ENCODE assay signal across 1 cellular context in the genomic region with DNA sequence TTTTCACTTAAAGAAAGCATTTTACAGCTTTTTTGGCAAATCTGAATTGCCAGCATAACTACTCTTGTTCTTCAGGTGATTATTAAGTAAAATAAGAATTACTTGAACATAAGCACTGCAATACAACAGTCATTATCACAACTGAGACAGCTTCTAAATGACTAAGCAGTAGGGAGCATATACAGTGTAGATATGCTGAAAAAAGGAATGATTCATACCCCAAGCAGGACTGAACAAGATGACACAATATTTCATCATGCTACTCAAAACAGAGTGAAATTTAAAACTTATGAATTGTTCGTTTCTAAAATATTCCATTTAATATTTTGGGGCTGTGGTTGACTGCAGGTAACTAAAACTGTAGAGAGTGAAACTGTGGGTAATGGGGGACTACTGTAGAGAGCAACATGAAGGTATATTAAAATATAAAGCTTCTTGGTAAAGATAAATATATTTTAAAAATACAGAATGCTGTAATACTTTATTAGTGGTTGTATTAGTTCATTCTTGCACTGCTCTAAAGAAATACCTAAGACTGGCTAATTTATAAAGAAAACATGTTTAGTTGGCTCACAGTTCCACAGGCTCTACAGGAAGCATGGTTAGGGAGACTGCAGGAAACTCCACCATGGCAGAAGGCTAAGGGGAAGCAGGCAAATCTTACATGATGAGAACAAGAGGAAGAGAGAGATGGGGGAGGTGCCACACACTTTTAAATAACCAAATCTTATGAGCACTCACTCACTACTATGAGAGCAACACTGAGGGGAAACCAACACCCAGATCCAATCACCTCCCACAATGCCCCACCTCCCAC.
A peak's percentile ranks its signal among the peaks of the same experiment; 100 is the strongest.
TF ChIP-seq lines count a peak whose summit lies in the region.

No MANE protein-coding gene starts in this region.

TF ChIP-seq in HCT116, 20 proteins besides CTCF, POLR2A, EP300 and RAD21 (continued from another document):
- TF ChIP-seq, protein P1, sequence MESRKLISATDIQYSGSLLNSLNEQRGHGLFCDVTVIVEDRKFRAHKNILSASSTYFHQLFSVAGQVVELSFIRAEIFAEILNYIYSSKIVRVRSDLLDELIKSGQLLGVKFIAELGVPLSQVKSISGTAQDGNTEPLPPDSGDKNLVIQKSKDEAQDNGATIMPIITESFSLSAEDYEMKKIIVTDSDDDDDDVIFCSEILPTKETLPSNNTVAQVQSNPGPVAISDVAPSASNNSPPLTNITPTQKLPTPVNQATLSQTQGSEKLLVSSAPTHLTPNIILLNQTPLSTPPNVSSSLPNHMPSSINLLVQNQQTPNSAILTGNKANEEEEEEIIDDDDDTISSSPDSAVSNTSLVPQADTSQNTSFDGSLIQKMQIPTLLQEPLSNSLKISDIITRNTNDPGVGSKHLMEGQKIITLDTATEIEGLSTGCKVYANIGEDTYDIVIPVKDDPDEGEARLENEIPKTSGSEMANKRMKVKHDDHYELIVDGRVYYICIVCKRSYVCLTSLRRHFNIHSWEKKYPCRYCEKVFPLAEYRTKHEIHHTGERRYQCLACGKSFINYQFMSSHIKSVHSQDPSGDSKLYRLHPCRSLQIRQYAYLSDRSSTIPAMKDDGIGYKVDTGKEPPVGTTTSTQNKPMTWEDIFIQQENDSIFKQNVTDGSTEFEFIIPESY (IDR thresholded peaks at IDR 0.05; ENCODE audit: extremely low read depth, insufficient replicate concordance, low read length): no peak
- no peak for TF ChIP-seq TCF7L2 (IDR thresholded peaks at IDR 0.05; ENCODE audit: borderline replicate concordance, extremely low read depth, insufficient read depth, insufficient read length)
- peak; percentile 86 for TF ChIP-seq CEBPB (IDR thresholded peaks at IDR 0.05; ENCODE audit: low read depth)
- TF ChIP-seq, protein P2, sequence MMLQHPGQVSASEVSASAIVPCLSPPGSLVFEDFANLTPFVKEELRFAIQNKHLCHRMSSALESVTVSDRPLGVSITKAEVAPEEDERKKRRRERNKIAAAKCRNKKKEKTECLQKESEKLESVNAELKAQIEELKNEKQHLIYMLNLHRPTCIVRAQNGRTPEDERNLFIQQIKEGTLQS (IDR thresholded peaks at IDR 0.05): 0 out of 2 replicates have a peak, but pooled peaks have one; percentile 54
- peak; percentile 70 for TF ChIP-seq FOSL1 (IDR thresholded peaks at IDR 0.05; ENCODE audit: low read depth)
- TF ChIP-seq POLR2AphosphoS5 (IDR thresholded peaks at IDR 0.05; ENCODE audit: low read depth, low read length): no peak
- peak; percentile 17; the same call in 1 of the 2 replicates for TF ChIP-seq CBX3 (IDR thresholded peaks at IDR 0.05; ENCODE audit: low read depth)
- no peak for TF ChIP-seq ZNF274 (IDR thresholded peaks at IDR 0.05; ENCODE audit: low read depth, low read length)
